16 cellular contexts compared by ENCODE assay signal in genomic region chr4:37243722-37244582, GRCh38. TPM values are rescaled to one million over a fixed set of nuclear protein-coding genes. Genes with fewer than 3 reads are reported as not detected.
DNase-seq lines count a peak whose midpoint lies in the region; ATAC-seq, FAIRE-seq and TF ChIP-seq lines count a peak whose summit lies in the region.
"Had no signal": no experiment of that assay in that cellular context is flagged by ENCODE, and none has a peak within 500 bp of the region (broad histone marks: within the 10 kb centered on the region; RNA-seq: fewer than 3 reads in every experiment).

No MANE protein-coding gene starts in this region.

- POLR2A ChIA-PET in activated naive CD8-positive, alpha-beta T cell treated with anti-CD3 and anti-CD28 coated beads, Interleukin-2, amount 10 ng/mL, durations not matched to agents 7 days and 5 days (lab: Charles Lee): no interaction called here

- no peak for TF ChIP-seq POLR2A in suprapubic skin (IDR thresholded peaks at IDR 0.05)

- no peaks in the 10 kb centered on the region for H3K36me3 ChIP-seq in NT2/D1 (ENCODE audit: insufficient read depth, insufficient read length, low read length)
- no peaks in the 10 kb centered on the region for H3K36me3 ChIP-seq in suprapubic skin

- H3K36me3 Mint-ChIP-seq in activated naive CD8-positive, alpha-beta T cell treated with anti-CD3 and anti-CD28 coated beads, Interleukin-2, amount 10 ng/mL, durations not matched to agents 7 days and 5 days: no peaks in the 10 kb centered on the region
- H3K36me3 Mint-ChIP-seq in activated naive CD8-positive, alpha-beta T cell treated with anti-CD3 and anti-CD28 coated beads, Interleukin-2, amount 50 U/mL, for 24 hours (ENCODE audit: low read depth): no peaks in the 10 kb centered on the region

- H3K4me3 ChIP-seq in NT2/D1 (ENCODE audit: insufficient read length, low read depth): peak overlapping the region; percentile 55
- H3K4me3 ChIP-seq in iPS-18c (ENCODE audit: insufficient read depth, low read depth, low read length): peak overlapping the region; percentile 58
- H3K4me3 ChIP-seq in suprapubic skin: peak overlapping the region; percentile 27

- peak; percentile 23 for DNase-seq in activated naive CD8-positive, alpha-beta T cell treated with anti-CD3 and anti-CD28 coated beads, Interleukin-2, amount 10 ng/mL, durations not matched to agents 7 days and 5 days
- no peak for DNase-seq in activated naive CD8-positive, alpha-beta T cell treated with anti-CD3 and anti-CD28 coated beads, Interleukin-2, amount 50 U/mL, for 24 hours
- peak; percentile 8 for DNase-seq in NT2/D1 (ENCODE audit: low read depth, low spot score)
- DNase-seq in suprapubic skin (ENCODE audit: low spot score in 2 of 2): no peak
- no peak for DNase-seq in HK-2 (ENCODE audit: unreplicated experiment)
- no peak for DNase-seq in HTR-8/SVneo (ENCODE audit: insufficient read length, low spot score)
- DNase-seq: AML-193, OCI-M1 had no signal

- H3K9me3 ChIP-seq in NT2/D1 (ENCODE audit: insufficient read depth, low read length) (no peaks in the 10 kb centered on the region), iPS-18c (ENCODE audit: control insufficient read depth, insufficient read depth, low read length) (no peaks in the 10 kb centered on the region), suprapubic skin (no peaks in the 10 kb centered on the region)

- no peaks in the 10 kb centered on the region for H3K4me1 Mint-ChIP-seq in activated naive CD8-positive, alpha-beta T cell treated with anti-CD3 and anti-CD28 coated beads, Interleukin-2, amount 10 ng/mL, durations not matched to agents 7 days and 5 days
- H3K4me1 Mint-ChIP-seq in activated naive CD8-positive, alpha-beta T cell treated with anti-CD3 and anti-CD28 coated beads, Interleukin-2, amount 50 U/mL, for 24 hours: peaks cover 1% of the 10 kb centered on the region

- no peak overlapping the region for H3K27ac ChIP-seq in suprapubic skin
- H3K27ac ChIP-seq: VCaP had no signal

- TF ChIP-seq CTCF in suprapubic skin (IDR thresholded peaks at IDR 0.05): no peak

- FAIRE-seq in HTR-8/SVneo (lab: Jason Lieb, UNC): no peak

- H3K9ac ChIP-seq in NT2/D1 (ENCODE audit: insufficient read length, low read depth): peak overlapping the region; percentile 76

- H3K27ac Mint-ChIP-seq in activated naive CD8-positive, alpha-beta T cell treated with anti-CD3 and anti-CD28 coated beads, Interleukin-2, amount 10 ng/mL, durations not matched to agents 7 days and 5 days: no peak overlapping the region
- H3K27ac Mint-ChIP-seq in activated naive CD8-positive, alpha-beta T cell treated with anti-CD3 and anti-CD28 coated beads, Interleukin-2, amount 50 U/mL, for 24 hours: no peak overlapping the region
- H3K27ac Mint-ChIP-seq: activated naive CD4-positive, alpha-beta T cell treated with anti-CD3 and anti-CD28 coated beads, Interleukin-2, amount 50 U/mL, for 24 hours; stimulated activated naive CD8-positive, alpha-beta T cell treated with anti-CD3 and anti-CD28 coated beads, Interleukin-15, Interleukin-2, amounts not matched to agents 100 ng/mL and 50 ng/mL, for 24 hours had no signal

- no peak for ATAC-seq in activated naive CD8-positive, alpha-beta T cell treated with anti-CD3 and anti-CD28 coated beads, Interleukin-2, amount 10 ng/mL, durations not matched to agents 7 days and 5 days (ENCODE audit: low read depth)
- no peak for ATAC-seq in activated naive CD8-positive, alpha-beta T cell treated with anti-CD3 and anti-CD28 coated beads, Interleukin-2, amount 50 U/mL, for 24 hours
- no peak for ATAC-seq in GM19455 (IDR thresholded peaks at IDR 0.05; ENCODE audit: unreplicated experiment)

- H3K4me3 Mint-ChIP-seq in activated naive CD8-positive, alpha-beta T cell treated with anti-CD3 and anti-CD28 coated beads, Interleukin-2, amount 10 ng/mL, durations not matched to agents 7 days and 5 days: no peak overlapping the region
- no peak overlapping the region for H3K4me3 Mint-ChIP-seq in activated naive CD8-positive, alpha-beta T cell treated with anti-CD3 and anti-CD28 coated beads, Interleukin-2, amount 50 U/mL, for 24 hours
- H3K4me3 Mint-ChIP-seq: activated naive CD4-positive, alpha-beta T cell treated with anti-CD3 and anti-CD28 coated beads, Interleukin-2, amount 50 U/mL, for 24 hours; stimulated activated naive CD8-positive, alpha-beta T cell treated with anti-CD3 and anti-CD28 coated beads, Interleukin-15, Interleukin-2, amounts not matched to agents 100 ng/mL and 50 ng/mL, for 24 hours had no signal

- H3K27me3 ChIP-seq in NT2/D1 (ENCODE audit: insufficient read depth, insufficient read length): peaks cover 38% of the 10 kb centered on the region
- H3K27me3 ChIP-seq in suprapubic skin: peaks cover 61% of the 10 kb centered on the region

- 2% methylated on average over 46 of the region's 70 CpGs for WGBS in suprapubic skin

- peaks cover 56% of the 10 kb centered on the region for H3K27me3 Mint-ChIP-seq in activated naive CD8-positive, alpha-beta T cell treated with anti-CD3 and anti-CD28 coated beads, Interleukin-2, amount 10 ng/mL, durations not matched to agents 7 days and 5 days
- peaks cover 33% of the 10 kb centered on the region for H3K27me3 Mint-ChIP-seq in activated naive CD8-positive, alpha-beta T cell treated with anti-CD3 and anti-CD28 coated beads, Interleukin-2, amount 50 U/mL, for 24 hours

- no peaks in the 10 kb centered on the region for H3K9me3 Mint-ChIP-seq in activated naive CD8-positive, alpha-beta T cell treated with anti-CD3 and anti-CD28 coated beads, Interleukin-2, amount 10 ng/mL, durations not matched to agents 7 days and 5 days
- H3K9me3 Mint-ChIP-seq in activated naive CD8-positive, alpha-beta T cell treated with anti-CD3 and anti-CD28 coated beads, Interleukin-2, amount 50 U/mL, for 24 hours: no peaks in the 10 kb centered on the region
- H3K9me3 Mint-ChIP-seq: activated naive CD4-positive, alpha-beta T cell treated with anti-CD3 and anti-CD28 coated beads, Interleukin-2, amount 50 U/mL, for 24 hours; stimulated activated naive CD8-positive, alpha-beta T cell treated with anti-CD3 and anti-CD28 coated beads, Interleukin-15, Interleukin-2, amounts not matched to agents 100 ng/mL and 50 ng/mL, for 24 hours had no signal

- H3K4me1 ChIP-seq in NT2/D1 (ENCODE audit: insufficient read depth, insufficient read length) (no peaks in the 10 kb centered on the region), suprapubic skin (peaks cover 14% of the 10 kb centered on the region)

- TF ChIP-seq EP300 in suprapubic skin (IDR thresholded peaks at IDR 0.05): no peak

RNA-seq across cellular contexts. Expression of gene NWD2, which starts 0.6 kb away (rescaled TPM):
- not detected for total RNA-seq in activated naive CD8-positive, alpha-beta T cell treated with anti-CD3 and anti-CD28 coated beads, Interleukin-2, amount 10 ng/mL, durations not matched to agents 7 days and 5 days
- total RNA-seq in suprapubic skin: 1 to 10 TPM in 1 of 4 donors, under 1 TPM in 3; 0.16 to 2.1 (median 0.61) TPM
- total RNA-seq: epithelial cell of proximal tubule, LHCN-M2, lung microvascular endothelial cell had no signal

Comparison
In these comparisons a context has a peak if more than half of its experiments do, and no peak if none do; other contexts are left out.
1. DNase-seq: peak in activated naive CD8-positive, alpha-beta T cell treated with anti-CD3 and anti-CD28 coated beads, Interleukin-2, amount 10 ng/mL, durations not matched to agents 7 days and 5 days (single experiment) and NT2/D1 (single experiment); none in activated naive CD8-positive, alpha-beta T cell treated with anti-CD3 and anti-CD28 coated beads, Interleukin-2, amount 50 U/mL, for 24 hours (single experiment), suprapubic skin (0 of 2), HK-2 (single experiment) and HTR-8/SVneo (single experiment).
2. Peak in every context shown above with its lines, with median percentiles within 50 percentile points of each other: H3K4me3 ChIP-seq.